In genomic region chr14:105861985-105862465, GRCh38 we compare ENCODE assay signal across 7 cellular contexts.
DNase-seq lines count a peak whose midpoint lies in the region; ATAC-seq and TF ChIP-seq lines count a peak whose summit lies in the region.

No MANE protein-coding gene starts in this region.

- DNase-seq in OCI-LY7 (ENCODE audit: low spot score) (peak; percentile 98), naive B cell (peak; percentile 93), DMS114 treated with DMSO at 0.1 percent for 48 hours (lab: John Stamatoyannopoulos, UW; ENCODE audit: unreplicated experiment) (no peak), iPS-NIHi7 (ENCODE audit: extremely low spot score) (no peak), AG08395 (ENCODE audit: low spot score) (no peak)

- peak overlapping the region; percentile 94 to 99 (median 98) for H3K27ac Mint-ChIP-seq in naive B cell

- TSS peak; percentile 74 for BruUV-seq in OCI-LY7 (replicated peaks; lab: Mats Ljungman, UMichigan)

- POLR2A ChIA-PET in OCI-LY7 (lab: Charles Lee) = interaction anchor here (1.0 to 2.0 kb wide), 7 partner anchors 30 to 334 kb away, joined by 3 to 13 read pairs (median 5); no protein-coding TSS in a partner anchor

- no peaks in the 10 kb centered on the region for H3K9me3 ChIP-seq in OCI-LY7 (ENCODE audit: low read length)

- no peaks in the 10 kb centered on the region for H3K9me2 ChIP-seq in OCI-LY7 (ENCODE audit: insufficient read depth, low read length)

- H3K9me3 Mint-ChIP-seq in naive B cell = peaks cover 0 to 16% (median 2%) of the 10 kb centered on the region in 7 donors

- H3K4me1 ChIP-seq in OCI-LY7 (ENCODE audit: insufficient read depth, low read length, poor library complexity, severe bottlenecking) = peaks cover 5% of the 10 kb centered on the region

- peak overlapping the region; percentile 87 for H3K4me2 ChIP-seq in OCI-LY7 (ENCODE audit: low read length)

- peak; percentile 64 for ATAC-seq in GM18519 (IDR thresholded peaks at IDR 0.05; ENCODE audit: low FRiP score, unreplicated experiment)
- ATAC-seq in GM21737 (IDR thresholded peaks at IDR 0.05; ENCODE audit: unreplicated experiment) = peak; percentile 48
- peak; percentile 75 to 79 for ATAC-seq in naive B cell (ENCODE audit: low read depth in 2 of 2)

- H3K4me1 Mint-ChIP-seq in naive B cell = peaks cover 0 to 2% (median 0%) of the 10 kb centered on the region in 3 donors

- H4K20me1 ChIP-seq in OCI-LY7 (ENCODE audit: insufficient read depth, low read length) = peaks cover 8% of the 10 kb centered on the region; the same call in 1 of the 2 replicates

- peak overlapping the region; percentile 100 for H3K4me3 ChIP-seq in OCI-LY7 (ENCODE audit: low read depth, low read length, poor library complexity, severe bottlenecking)

- no peaks in the 10 kb centered on the region for H3K27me3 Mint-ChIP-seq in naive B cell

- intact Hi-C loops in OCI-LY7 (cut with micrococcal nuclease; ENCODE audit: unreplicated experiment) = no loop called here

- no peak overlapping the region for H2AFZ ChIP-seq in OCI-LY7 (ENCODE audit: low read length)

- H3K36me3 ChIP-seq in OCI-LY7 (ENCODE audit: insufficient read depth, low read length) = peaks cover 59% of the 10 kb centered on the region

- H3K79me2 ChIP-seq in OCI-LY7 (ENCODE audit: insufficient read depth, low read depth, low read length) = peaks cover 58% of the 10 kb centered on the region

- peak overlapping the region; percentile 96 to 100 (median 99) for H3K4me3 Mint-ChIP-seq in naive B cell

- CTCF ChIA-PET in OCI-LY7 (lab: Charles Lee; ENCODE audit: unreplicated experiment) = no interaction called here

- no peak for TF ChIP-seq CTCF in OCI-LY7 (conservative IDR thresholded peaks at IDR 0.05; ENCODE audit: low read length)

- H3K36me3 Mint-ChIP-seq in naive B cell = peaks cover 12 to 23% of the 10 kb centered on the region in 2 donors

- peak overlapping the region; percentile 100 for H3K27ac ChIP-seq in OCI-LY7 (ENCODE audit: low read depth, low read length, poor library complexity, severe bottlenecking)

Comparison
In these comparisons a context has a peak if more than half of its experiments do, and no peak if none do; other contexts are left out.
1. DNase-seq: peak in OCI-LY7 (single experiment) and naive B cell (single experiment); none in DMS114 treated with DMSO at 0.1 percent for 48 hours (single experiment), iPS-NIHi7 (single experiment) and AG08395 (single experiment).
2. Peak in every context shown above with its lines, with median percentiles within 50 percentile points of each other: ATAC-seq.